In the genomic region with DNA sequence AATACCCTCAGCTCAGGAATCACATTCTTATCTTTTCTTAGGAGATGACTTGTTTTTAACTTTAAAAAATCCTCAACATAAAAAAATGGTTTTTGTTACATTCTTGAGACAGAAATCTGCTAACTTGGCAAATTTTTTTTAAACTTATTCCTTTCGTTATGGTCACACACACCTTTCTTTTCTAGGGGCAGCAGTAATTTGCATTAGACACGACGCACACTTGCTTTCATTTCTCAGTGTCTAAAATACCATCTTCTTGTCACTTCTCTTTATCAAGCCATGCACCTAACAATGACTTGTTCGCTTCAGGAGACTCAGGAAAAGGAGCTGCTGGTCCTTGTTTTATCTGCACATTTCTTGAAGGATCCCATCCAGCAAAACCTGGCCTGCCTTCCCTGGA, we compare ENCODE assay signal across 8 cellular contexts.
A peak's percentile ranks its signal among the peaks of the same experiment; 100 is the strongest.
DNase-seq lines count a peak whose midpoint lies in the region; ATAC-seq and TF ChIP-seq lines count a peak whose summit lies in the region.

No MANE protein-coding gene starts in this region.

- H3K4me1 ChIP-seq in OCI-LY3 (ENCODE audit: low read length): peaks cover 17% of the 10 kb centered on the region
- H3K4me1 ChIP-seq in naive thymus-derived CD4-positive, alpha-beta T cell (ENCODE audit: control insufficient read depth in 2 of 2, insufficient read depth in 2 of 2, low read length in 2 of 2): peaks cover 10 to 36% of the 10 kb centered on the region in 2 donors
- H3K4me1 ChIP-seq in breast epithelium: no peaks in the 10 kb centered on the region

- peaks cover 16 to 45% (median 31%) of the 10 kb centered on the region in 7 donors for H3K4me1 Mint-ChIP-seq in naive thymus-derived CD4-positive, alpha-beta T cell

- no peak for TF ChIP-seq CTCF in OCI-LY3 (IDR thresholded peaks at IDR 0.05; ENCODE audit: low read depth, low read length)
- TF ChIP-seq CTCF in breast epithelium (IDR thresholded peaks at IDR 0.05): no peak

- H3K27me3 ChIP-seq in OCI-LY3 (ENCODE audit: low read depth, low read length): no peaks in the 10 kb centered on the region
- no peaks in the 10 kb centered on the region for H3K27me3 ChIP-seq in naive thymus-derived CD4-positive, alpha-beta T cell (ENCODE audit: control insufficient read depth in 2 of 2, insufficient read depth in 2 of 2, low read length in 2 of 2)
- peaks cover 0 to 8% of the 10 kb centered on the region in 2 donors for H3K27me3 ChIP-seq in breast epithelium

- no peaks in the 10 kb centered on the region for H3K36me3 ChIP-seq in OCI-LY3 (replicated peaks; ENCODE audit: low read depth, low read length)
- H3K36me3 ChIP-seq in naive thymus-derived CD4-positive, alpha-beta T cell (ENCODE audit: control insufficient read depth in 2 of 3, insufficient read depth in 3 of 3, low read length in 3 of 3): no peaks in the 10 kb centered on the region
- no peaks in the 10 kb centered on the region for H3K36me3 ChIP-seq in breast epithelium

- H3K4me3 ChIP-seq in OCI-LY3 (ENCODE audit: low read length): peak overlapping the region; percentile 60
- H3K4me3 ChIP-seq in naive thymus-derived CD4-positive, alpha-beta T cell (ENCODE audit: low read length): peak overlapping the region; percentile 45
- H3K4me3 ChIP-seq in breast epithelium: no peak overlapping the region

- peak overlapping the region; percentile 81 for H3K4me2 ChIP-seq in OCI-LY3 (ENCODE audit: low read length)

- DNase-seq in naive thymus-derived CD4-positive, alpha-beta T cell: no peak
- no peak for DNase-seq in effector CD4-positive, alpha-beta T cell
- DNase-seq in COR-L47 (lab: John Stamatoyannopoulos, UW) (no peak), breast epithelium (ENCODE audit: low spot score in 2 of 2) (no peak), NCI-H774 (lab: John Stamatoyannopoulos, UW) (no peak)

- H4K20me1 ChIP-seq in OCI-LY3 (ENCODE audit: insufficient read depth, low read length): no peaks in the 10 kb centered on the region

- POLR2A ChIA-PET in naive thymus-derived CD4-positive, alpha-beta T cell (lab: Charles Lee): interaction anchor here (0.8 to 1.8 kb wide), 5 partner anchors 11 to 665 kb away, joined by 3 to 5 read pairs (median 4); no protein-coding TSS in a partner anchor

- TF ChIP-seq POLR2A in breast epithelium (IDR thresholded peaks at IDR 0.05): no peak

- H3K9ac ChIP-seq in OCI-LY3 (ENCODE audit: low read length): peak overlapping the region; percentile 24; the same call in 1 of the 2 replicates

- peaks cover 0 to 20% (median 0%) of the 10 kb centered on the region in 5 donors for H3K36me3 Mint-ChIP-seq in naive thymus-derived CD4-positive, alpha-beta T cell

- intact Hi-C loops in naive thymus-derived CD4-positive, alpha-beta T cell (cut with micrococcal nuclease): loop anchor here (1.0 to 5.0 kb wide), 5 partner anchors 10 to 381 kb away; no protein-coding TSS in a partner anchor
- intact Hi-C loops in breast epithelium (cut with DNase I; ENCODE audit: low total_unique reads): no loop called here

- H3K27ac ChIP-seq in OCI-LY3 (ENCODE audit: low read length): peak overlapping the region; percentile 77
- H3K27ac ChIP-seq in naive thymus-derived CD4-positive, alpha-beta T cell (ENCODE audit: low read depth, low read length): no peak overlapping the region
- H3K27ac ChIP-seq in breast epithelium: no peak overlapping the region

- H3K79me2 ChIP-seq in OCI-LY3 (ENCODE audit: low read length): no peaks in the 10 kb centered on the region

- no peaks in the 10 kb centered on the region for H3K9me3 ChIP-seq in OCI-LY3 (ENCODE audit: insufficient read depth, low read length)
- no peaks in the 10 kb centered on the region for H3K9me3 ChIP-seq in naive thymus-derived CD4-positive, alpha-beta T cell (ENCODE audit: control insufficient read depth in 2 of 3, low read length in 3 of 3)
- H3K9me3 ChIP-seq in breast epithelium: no peaks in the 10 kb centered on the region

- no peak overlapping the region for H2AFZ ChIP-seq in OCI-LY3 (ENCODE audit: low read depth, low read length)

- H3K27me3 Mint-ChIP-seq in naive thymus-derived CD4-positive, alpha-beta T cell: peaks cover 0 to 4% (median 0%) of the 10 kb centered on the region in 5 donors

- CTCF ChIA-PET in naive thymus-derived CD4-positive, alpha-beta T cell (lab: Charles Lee): no interaction called here

- H3K27ac Mint-ChIP-seq in naive thymus-derived CD4-positive, alpha-beta T cell: peak overlapping the region; percentile 72 to 95 (median 80)

- peak; percentile 68 for ATAC-seq in GM18868 (IDR thresholded peaks at IDR 0.05; ENCODE audit: unreplicated experiment)
- ATAC-seq in HG02610 (IDR thresholded peaks at IDR 0.05; ENCODE audit: unreplicated experiment): peak; percentile 55
- no peak for ATAC-seq in naive thymus-derived CD4-positive, alpha-beta T cell

- H3K4me3 Mint-ChIP-seq in naive thymus-derived CD4-positive, alpha-beta T cell: peak overlapping the region; percentile 60 to 82 (median 74)

- peaks cover 0 to 14% (median 0%) of the 10 kb centered on the region in 11 donors for H3K9me3 Mint-ChIP-seq in naive thymus-derived CD4-positive, alpha-beta T cell

Comparison
In these comparisons a context has a peak if more than half of its experiments do, and no peak if none do; other contexts are left out.
1. H3K4me3 ChIP-seq: peak in OCI-LY3 (single experiment) and naive thymus-derived CD4-positive, alpha-beta T cell (single experiment); none in breast epithelium (0 of 3).